ENCODE assay signal across 14 cellular contexts in genomic region chr3:123156276-123156995, GRCh38. TPM values are rescaled to one million over a fixed set of nuclear protein-coding genes. Genes with fewer than 3 reads are reported as not detected.
DNase-seq lines count a peak whose midpoint lies in the region; ATAC-seq and TF ChIP-seq lines count a peak whose summit lies in the region.
"Had no signal": no experiment of that assay in that cellular context is flagged by ENCODE, and none has a peak within 500 bp of the region (broad histone marks: within the 10 kb centered on the region; RNA-seq: fewer than 3 reads in every experiment).

No MANE protein-coding gene starts in this region.

- H3K9me3 ChIP-seq in right atrium auricular region (no peaks in the 10 kb centered on the region), left ventricle myocardium inferior (replicated peaks) (no peaks in the 10 kb centered on the region), upper lobe of right lung (no peaks in the 10 kb centered on the region)

- no peak for ATAC-seq in upper lobe of right lung
- ATAC-seq: CD8-positive, alpha-beta T cell; GM23338 had no signal

- TF ChIP-seq CTCF in right atrium auricular region (IDR thresholded peaks at IDR 0.05) (no peak), left ventricle myocardium inferior (IDR thresholded peaks at IDR 0.05; ENCODE audit: borderline replicate concordance) (no peak), upper lobe of right lung (IDR thresholded peaks at IDR 0.05) (no peak), GM13977 (IDR thresholded peaks at IDR 0.05; ENCODE audit: extremely low read depth, insufficient read depth, missing control alignments) (no peak)

- in situ Hi-C loops in GM13977 (cut with MboI; ENCODE audit: low pct_unique_long_range_greater_than_20kb, low sequenced_read_pairs, unreplicated experiment): no loop called here

- H3K4me3 ChIP-seq in right atrium auricular region (no peak overlapping the region), left ventricle myocardium inferior (no peak overlapping the region), upper lobe of right lung (no peak overlapping the region)
- H3K4me3 ChIP-seq: GM23338 had no signal

- intact Hi-C loops in left ventricle myocardium inferior (cut with micrococcal nuclease): no loop called here
- intact Hi-C loops in upper lobe of right lung (cut with DNase I): no loop called here

- H3K36me3 ChIP-seq in right atrium auricular region (peaks cover 37% of the 10 kb centered on the region), left ventricle myocardium inferior (peaks cover 40% of the 10 kb centered on the region), upper lobe of right lung (peaks cover 12% of the 10 kb centered on the region)

- no peaks in the 10 kb centered on the region for H3K27me3 ChIP-seq in right atrium auricular region
- no peaks in the 10 kb centered on the region for H3K27me3 ChIP-seq in left ventricle myocardium inferior (ENCODE audit: low read depth)
- no peaks in the 10 kb centered on the region for H3K27me3 ChIP-seq in upper lobe of right lung

- peak; percentile 52 for DNase-seq in right atrium auricular region (ENCODE audit: low spot score)
- no peak for DNase-seq in left ventricle myocardium inferior
- peak; percentile 38 for DNase-seq in ecto neural progenitor cell (ENCODE audit: low spot score)
- peak; percentile 10 for DNase-seq in mucosa of gallbladder (ENCODE audit: low spot score)
- peak; percentile 51 for DNase-seq in upper lobe of right lung
- DNase-seq in NCI-H1930 (lab: John Stamatoyannopoulos, UW): no peak
- DNase-seq in HuH-7 (ENCODE audit: low spot score): no peak
- no peak for DNase-seq in GM13977 (ENCODE audit: low spot score)
- DNase-seq: GF-D8, NCI-H187 treated with DMSO at 0.1 percent for 48 hours, NCI-H510A treated with DMSO at 0.1 percent for 48 hours, SIG-M5 had no signal

- H3K27ac ChIP-seq in right atrium auricular region: peak overlapping the region in 1 of 2 donors; percentile 62
- H3K27ac ChIP-seq in left ventricle myocardium inferior (replicated peaks): no peak overlapping the region
- H3K27ac ChIP-seq in upper lobe of right lung: no peak overlapping the region

- H3K4me1 ChIP-seq in right atrium auricular region: peaks cover 0 to 17% of the 10 kb centered on the region in 2 donors
- peaks cover 29% of the 10 kb centered on the region for H3K4me1 ChIP-seq in left ventricle myocardium inferior
- peaks cover 6% of the 10 kb centered on the region for H3K4me1 ChIP-seq in upper lobe of right lung

RNA-seq across cellular contexts. Expression of gene SEC22A, which starts 45.3 kb away (rescaled TPM):
- total RNA-seq in right atrium auricular region (10 to 100 TPM; 13.7 to 24.2 TPM), left ventricle myocardium inferior (9.5 TPM), mucosa of gallbladder (16.8 TPM), upper lobe of right lung (14.4 TPM)

Comparison
In these comparisons a context has a peak if more than half of its experiments do, and no peak if none do; other contexts are left out.
1. DNase-seq: peak in right atrium auricular region (single experiment), ecto neural progenitor cell (single experiment), mucosa of gallbladder (single experiment) and upper lobe of right lung (single experiment); none in left ventricle myocardium inferior (single experiment), NCI-H1930 (0 of 2), HuH-7 (single experiment) and GM13977 (single experiment).